In genomic region chr11:3030289-3031070, GRCh38 we compare ENCODE assay signal across 16 cellular contexts. TPM values are rescaled to one million over a fixed set of nuclear protein-coding genes. Genes with fewer than 3 reads are reported as not detected.
DNase-seq lines count a peak whose midpoint lies in the region; TF ChIP-seq lines count a peak whose summit lies in the region.
"Had no signal": no experiment of that assay in that cellular context is flagged by ENCODE, and none has a peak within 500 bp of the region (broad histone marks: within the 10 kb centered on the region; RNA-seq: fewer than 3 reads in every experiment).

No MANE protein-coding gene starts in this region.

- no peak for TF ChIP-seq CTCF in osteoblast (IDR thresholded peaks at IDR 0.05; ENCODE audit: extremely low read depth, low read depth, low read length)

- peaks cover 72% of the 10 kb centered on the region for H3K36me3 ChIP-seq in osteoblast (ENCODE audit: insufficient read depth, low read length)

- peaks cover 36% of the 10 kb centered on the region for H3K79me2 ChIP-seq in osteoblast (ENCODE audit: insufficient read depth, low read length)

- H3K27ac Mint-ChIP-seq in T-helper 1 cell treated with Interleukin-12 subunit alpha and Interleukin-12 subunit beta and Interleukin-4 antibody, amounts not matched to agents 30 μg/mL and 1 μg/mL, for 36 hours: peak overlapping the region; percentile 16
- peak overlapping the region in 2 of 3 donors; percentile 17 to 78 for H3K27ac Mint-ChIP-seq in IgD-negative memory B cell
- peak overlapping the region; percentile 38 for H3K27ac Mint-ChIP-seq in activated T-helper 2 cell treated with anti-CD3 and anti-CD28 coated beads, Interferon-gamma antibody, Interleukin-2, Interleukin-4, amounts not matched to agents 10 μg/mL and 5 μg/mL and 100 μg/mL, durations not matched to agents 14 hours and 24 hours and 36 hours

- no peak overlapping the region for H3K27ac ChIP-seq in osteoblast (ENCODE audit: low read depth, low read length)
- H3K27ac ChIP-seq: lower lobe of right lung, SJCRH30 had no signal

- H3K36me3 Mint-ChIP-seq in T-helper 1 cell treated with Interleukin-12 subunit alpha and Interleukin-12 subunit beta and Interleukin-4 antibody, amounts not matched to agents 30 μg/mL and 1 μg/mL, for 36 hours (ENCODE audit: low read depth): peaks cover 56% of the 10 kb centered on the region
- H3K36me3 Mint-ChIP-seq in IgD-negative memory B cell: peaks cover 4% of the 10 kb centered on the region
- peaks cover 76% of the 10 kb centered on the region for H3K36me3 Mint-ChIP-seq in activated T-helper 2 cell treated with anti-CD3 and anti-CD28 coated beads, Interferon-gamma antibody, Interleukin-2, Interleukin-4, amounts not matched to agents 10 μg/mL and 5 μg/mL and 100 μg/mL, durations not matched to agents 14 hours and 24 hours and 36 hours (ENCODE audit: low read depth)

- no peaks in the 10 kb centered on the region for H3K4me1 ChIP-seq in osteoblast (ENCODE audit: insufficient read depth, low read length)
- H3K4me1 ChIP-seq: SJCRH30 had no signal

- H3K9me3 ChIP-seq in osteoblast (ENCODE audit: low read depth, low read length): no peaks in the 10 kb centered on the region
- H3K9me3 ChIP-seq: lower lobe of right lung, SJCRH30 had no signal

- H4K20me1 ChIP-seq in osteoblast (ENCODE audit: insufficient read depth, low read length): peaks cover 13% of the 10 kb centered on the region

- no peaks in the 10 kb centered on the region for H3K27me3 ChIP-seq in osteoblast (ENCODE audit: insufficient read depth, low read length)
- H3K27me3 ChIP-seq: SJCRH30 had no signal

- H3K4me3 ChIP-seq in osteoblast (ENCODE audit: insufficient read depth, low read length): no peak overlapping the region
- H3K4me3 ChIP-seq: lower lobe of right lung, SJCRH30 had no signal

- intact Hi-C loops in activated T-helper 2 cell treated with anti-CD3 and anti-CD28 coated beads, Interferon-gamma antibody, Interleukin-2, Interleukin-4, amounts not matched to agents 10 μg/mL and 5 μg/mL and 100 μg/mL, durations not matched to agents 14 hours and 24 hours and 36 hours (cut with micrococcal nuclease): no loop called here

- H3K9me3 Mint-ChIP-seq in T-helper 1 cell treated with Interleukin-12 subunit alpha and Interleukin-12 subunit beta and Interleukin-4 antibody, amounts not matched to agents 30 μg/mL and 1 μg/mL, for 36 hours: no peaks in the 10 kb centered on the region
- no peaks in the 10 kb centered on the region for H3K9me3 Mint-ChIP-seq in IgD-negative memory B cell
- H3K9me3 Mint-ChIP-seq in activated T-helper 2 cell treated with anti-CD3 and anti-CD28 coated beads, Interferon-gamma antibody, Interleukin-2, Interleukin-4, amounts not matched to agents 10 μg/mL and 5 μg/mL and 100 μg/mL, durations not matched to agents 14 hours and 24 hours and 36 hours: no peaks in the 10 kb centered on the region
- H3K9me3 Mint-ChIP-seq: activated T-cell treated with anti-CD3 and anti-CD28 coated beads, Interleukin-2, amount 50 U/mL, for 4 hours had no signal

- in situ Hi-C loops in G401 (cut with HindIII; ENCODE audit: low sequenced_read_pairs): no loop called here

- no peaks in the 10 kb centered on the region for H3K27me3 Mint-ChIP-seq in T-helper 1 cell treated with Interleukin-12 subunit alpha and Interleukin-12 subunit beta and Interleukin-4 antibody, amounts not matched to agents 30 μg/mL and 1 μg/mL, for 36 hours (ENCODE audit: low read depth)
- no peaks in the 10 kb centered on the region for H3K27me3 Mint-ChIP-seq in IgD-negative memory B cell
- H3K27me3 Mint-ChIP-seq in activated T-helper 2 cell treated with anti-CD3 and anti-CD28 coated beads, Interferon-gamma antibody, Interleukin-2, Interleukin-4, amounts not matched to agents 10 μg/mL and 5 μg/mL and 100 μg/mL, durations not matched to agents 14 hours and 24 hours and 36 hours (ENCODE audit: low read depth): no peaks in the 10 kb centered on the region

- no peak overlapping the region for H2AFZ ChIP-seq in osteoblast (ENCODE audit: low read length)

- no peak overlapping the region for H3K4me2 ChIP-seq in osteoblast (ENCODE audit: insufficient read depth, low read length)

- DNase-seq in T-helper 1 cell: no peak
- no peak for DNase-seq in activated T-helper 2 cell treated with anti-CD3 and anti-CD28 coated beads, Interferon-gamma antibody, Interleukin-2, Interleukin-4, amounts not matched to agents 10 μg/mL and 5 μg/mL and 100 μg/mL, durations not matched to agents 14 hours and 24 hours and 36 hours (ENCODE audit: low spot score)
- peak; percentile 22 for DNase-seq in osteoblast (ENCODE audit: insufficient read length, low spot score, missing footprints)
- no peak for DNase-seq in G401 (ENCODE audit: low spot score)
- DNase-seq in AG08395 (ENCODE audit: low spot score): no peak
- no peak for DNase-seq in effector CD4-positive, alpha-beta T cell
- DNase-seq: ACHN; activated T-cell treated with anti-CD3 and anti-CD28 coated beads, Interleukin-2, amount 50 U/mL, for 4 hours; DMS153; KG1; lower lobe of right lung; NCI-H187; NCI-H748 treated with DMSO at 0.1 percent for 48 hours; SJCRH30 had no signal

- H3K4me3 Mint-ChIP-seq in T-helper 1 cell treated with Interleukin-12 subunit alpha and Interleukin-12 subunit beta and Interleukin-4 antibody, amounts not matched to agents 30 μg/mL and 1 μg/mL, for 36 hours: no peak overlapping the region
- peak overlapping the region in 2 of 4 donors; percentile 4 to 14 for H3K4me3 Mint-ChIP-seq in IgD-negative memory B cell
- no peak overlapping the region for H3K4me3 Mint-ChIP-seq in activated T-helper 2 cell treated with anti-CD3 and anti-CD28 coated beads, Interferon-gamma antibody, Interleukin-2, Interleukin-4, amounts not matched to agents 10 μg/mL and 5 μg/mL and 100 μg/mL, durations not matched to agents 14 hours and 24 hours and 36 hours (ENCODE audit: low read depth)
- H3K4me3 Mint-ChIP-seq: activated T-cell treated with anti-CD3 and anti-CD28 coated beads, Interleukin-2, amount 50 U/mL, for 4 hours had no signal

- peaks cover 15% of the 10 kb centered on the region for H3K4me1 Mint-ChIP-seq in T-helper 1 cell treated with Interleukin-12 subunit alpha and Interleukin-12 subunit beta and Interleukin-4 antibody, amounts not matched to agents 30 μg/mL and 1 μg/mL, for 36 hours (ENCODE audit: low read depth)
- peaks cover 18 to 27% (median 19%) of the 10 kb centered on the region in 3 donors for H3K4me1 Mint-ChIP-seq in IgD-negative memory B cell
- peaks cover 13% of the 10 kb centered on the region for H3K4me1 Mint-ChIP-seq in activated T-helper 2 cell treated with anti-CD3 and anti-CD28 coated beads, Interferon-gamma antibody, Interleukin-2, Interleukin-4, amounts not matched to agents 10 μg/mL and 5 μg/mL and 100 μg/mL, durations not matched to agents 14 hours and 24 hours and 36 hours (ENCODE audit: low read depth)

RNA-seq across cellular contexts. Expression of gene CARS1, which starts 26.7 kb away (rescaled TPM):
- polyA plus RNA-seq in IgD-negative memory B cell: 35.8 TPM
- 46.4 and 51.8 TPM in 2 replicates for total RNA-seq in activated T-helper 2 cell treated with anti-CD3 and anti-CD28 coated beads, Interferon-gamma antibody, Interleukin-2, Interleukin-4, amounts not matched to agents 10 μg/mL and 5 μg/mL and 100 μg/mL, durations not matched to agents 14 hours and 24 hours and 36 hours
- total RNA-seq in osteoblast: 99.3 and 106 TPM in 2 replicates
- 23.2 and 24.0 TPM in 2 replicates for total RNA-seq in G401 (2014; rRNA removed; shearing (Covaris generic))

RNA-seq across cellular contexts. Expression of gene NAP1L4, which starts 38.4 kb away (rescaled TPM):
- polyA plus RNA-seq in IgD-negative memory B cell: 89.0 TPM
- total RNA-seq in activated T-helper 2 cell treated with anti-CD3 and anti-CD28 coated beads, Interferon-gamma antibody, Interleukin-2, Interleukin-4, amounts not matched to agents 10 μg/mL and 5 μg/mL and 100 μg/mL, durations not matched to agents 14 hours and 24 hours and 36 hours: 267 and 286 TPM in 2 replicates
- total RNA-seq in osteoblast: 72.0 and 87.8 TPM in 2 replicates
- 182 and 291 TPM in 2 replicates for total RNA-seq in G401 (2014; rRNA removed; shearing (Covaris generic))
